Comparison of ENCODE assay signal across 8 cellular contexts in the genomic region with DNA sequence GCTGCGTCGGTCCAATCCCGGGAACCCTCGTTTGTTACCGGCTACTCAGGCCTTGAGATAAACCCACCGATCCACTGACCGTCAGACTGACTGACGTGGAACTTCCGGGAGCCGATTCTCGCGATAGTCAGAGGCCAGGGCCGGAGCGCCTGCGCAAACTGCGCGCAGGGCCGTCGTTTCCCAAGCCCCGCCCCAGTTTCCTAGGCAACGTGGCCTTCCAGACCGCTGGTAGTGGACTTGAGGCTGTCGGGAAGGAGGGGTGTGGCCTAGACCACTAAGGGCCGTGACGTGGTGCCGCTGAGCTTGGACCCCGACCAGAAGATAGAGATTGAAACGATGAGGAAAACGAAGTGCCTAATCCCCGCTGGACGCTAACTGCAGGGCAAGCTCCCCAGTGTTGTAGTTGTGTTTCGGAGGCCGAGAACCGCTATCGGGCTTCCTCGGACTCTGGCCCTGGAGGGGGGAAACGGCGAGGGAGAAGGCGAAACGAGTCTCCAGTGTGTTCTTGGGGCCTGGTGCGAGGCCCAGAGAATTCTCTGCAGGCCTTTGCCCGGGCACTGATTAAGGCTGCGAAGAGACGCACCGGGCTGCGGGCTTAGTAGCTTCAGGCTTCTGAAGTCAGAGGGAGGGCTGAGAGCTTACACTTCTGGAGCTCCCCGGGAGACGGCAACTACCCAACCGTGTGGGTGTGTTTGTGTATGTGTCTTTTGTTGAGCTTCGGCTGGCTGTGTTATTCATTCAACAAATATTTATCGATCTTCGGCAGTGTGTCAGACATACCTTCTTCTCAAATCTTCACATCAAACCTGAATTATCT. TPM values are rescaled to one million over a fixed set of nuclear protein-coding genes. Genes with fewer than 3 reads are reported as not detected.
DNase-seq lines count a peak whose midpoint lies in the region; ATAC-seq and TF ChIP-seq lines count a peak whose summit lies in the region.

A gene (minus strand): TSS at position 96 of the 817 bp plus-strand sequence. CDS start 97 bp downstream, outside the sequence.

- no peaks in the 10 kb centered on the region for H3K27me3 ChIP-seq in thymus (ENCODE audit: control insufficient read depth, insufficient read depth)

- peaks cover 3% of the 10 kb centered on the region for H3K4me1 ChIP-seq in thymus (ENCODE audit: control insufficient read depth, insufficient read depth, low read length)

- H3K27ac ChIP-seq in thymus (ENCODE audit: low read depth), result peak within 1 kb of the TSS; percentile 92

- H3K27me3 Mint-ChIP-seq in osteocyte (ENCODE audit: unreplicated experiment), result no peaks in the 10 kb centered on the region

- H3K4me3 ChIP-seq in GM12864 (ENCODE audit: low read depth, low read length) (peak within 1 kb of the TSS; percentile 99), thymus (ENCODE audit: low read length) (peak within 1 kb of the TSS; percentile 81)

- peak; percentile 98 for ATAC-seq in HG02759 (IDR thresholded peaks at IDR 0.05; ENCODE audit: unreplicated experiment)

- H3K36me3 ChIP-seq in thymus (ENCODE audit: control insufficient read depth, insufficient read depth), result no peaks in the 10 kb centered on the region

- H3K9me3 Mint-ChIP-seq in osteocyte (ENCODE audit: unreplicated experiment), result no peaks in the 10 kb centered on the region

- 1% methylated on average over 52 of the region's 52 CpGs for WGBS in thymus

- H3K4me3 Mint-ChIP-seq in osteocyte (ENCODE audit: unreplicated experiment), result peak within 1 kb of the TSS; percentile 91

- H3K27ac Mint-ChIP-seq in osteocyte (ENCODE audit: unreplicated experiment), result peak within 1 kb of the TSS; percentile 99

- TF ChIP-seq CTCF in GM12864 (IDR thresholded peaks at IDR 0.05; ENCODE audit: low read depth, low read length, missing control alignments) (no peak), osteocyte (IDR thresholded peaks at IDR 0.05) (no peak)

- H3K9me3 ChIP-seq in thymus (ENCODE audit: control insufficient read depth), result no peaks in the 10 kb centered on the region

- H3K36me3 Mint-ChIP-seq in osteocyte (ENCODE audit: unreplicated experiment), result no peaks in the 10 kb centered on the region

- peak; percentile 94 for DNase-seq in GM12864 (ENCODE audit: low read depth)
- DNase-seq in NCI-H1417 (lab: John Stamatoyannopoulos, UW), result peak; percentile 98 to 99 (median 99)
- DNase-seq in SW 1271 (lab: John Stamatoyannopoulos, UW), result peak; percentile 87 to 98
- peak; percentile 86 for DNase-seq in activated naive CD8-positive, alpha-beta T cell treated with anti-CD3 and anti-CD28 coated beads, Interleukin-2, amount 50 U/mL, for 16 hours (ENCODE audit: low read depth, low spot score)
- DNase-seq in head of caudate nucleus, result peak; percentile 98 to 100 (median 99)
- DNase-seq in osteocyte (ENCODE audit: extremely low spot score, unreplicated experiment), result peak; percentile 100

- intact Hi-C loops in head of caudate nucleus (cut with DNase I), result no loop called here

- H3K4me1 Mint-ChIP-seq in osteocyte (ENCODE audit: unreplicated experiment), result peaks cover 51% of the 10 kb centered on the region

RNA-seq across cellular contexts. Expression of the gene that starts here (rescaled TPM):
- 171 and 178 TPM in 2 replicates for total RNA-seq in osteocyte
- polyA plus RNA-seq in thymus, result 46.1 TPM

Comparison
In these comparisons a context has a peak if more than half of its experiments do, and no peak if none do; other contexts are left out.
1. Peak in every context shown above with its lines: DNase-seq, ATAC-seq, H3K4me3 ChIP-seq and H3K27ac ChIP-seq.